Comparison of ENCODE assay signal across 1 cellular context in genomic region chr20:34135525-34136275, GRCh38.
TF ChIP-seq lines count a peak whose summit lies in the region.

No MANE protein-coding gene starts in this region.

TF ChIP-seq in K562, 482 proteins besides CTCF, POLR2A, EP300 and RAD21 (continued from another document):
- TF ChIP-seq CBFA2T3 (IDR thresholded peaks at IDR 0.05) (peak; percentile 35; the same call in 1 of the 2 replicates), CTBP1 (IDR thresholded peaks at IDR 0.05; ENCODE audit: borderline replicate concordance) (peak; percentile 58; the same call in 1 of the 2 replicates), ZEB2 (IDR thresholded peaks at IDR 0.05) (peak; percentile 60; the same call in 1 of the 2 replicates), MEIS2 (IDR thresholded peaks at IDR 0.05; ENCODE audit: partially characterized antibody) (peak; percentile 80), SPI1 (IDR thresholded peaks at IDR 0.05; ENCODE audit: borderline replicate concordance, low read depth, low read length) (peak; percentile 89; the same call in 1 of the 2 replicates), HDAC1 (IDR thresholded peaks at IDR 0.05) (peak in 1 of 2 experiments; percentile 32; a peak in 1 of 4 replicates), GATA2 (CRISPR knock-in tag; IDR thresholded peaks at IDR 0.05) (0 out of 2 replicates have a peak, but pooled peaks have one; percentile 24), SMARCA4 (IDR thresholded peaks at IDR 0.05) (peak; percentile 57), TCF3 (CRISPR knock-in tag; IDR thresholded peaks at IDR 0.05) (peak; percentile 56), TAL1 (IDR thresholded peaks at IDR 0.05) (0 out of 2 replicates have a peak, but pooled peaks have one; percentile 25), BHLHE40 (IDR thresholded peaks at IDR 0.05; ENCODE audit: low read length) (peak; percentile 38)
TF ChIP-seq in K562: peak in this region for 25; not testable (repeated sequence) for 457.
